ENCODE assay signal across 8 cellular contexts in genomic region chrX:153724252-153725038, GRCh38. TPM values are rescaled to one million over a fixed set of nuclear protein-coding genes. Genes with fewer than 3 reads are reported as not detected.
DNase-seq lines count a peak whose midpoint lies in the region; ATAC-seq and TF ChIP-seq lines count a peak whose summit lies in the region.

Gene ABCD1, plus strand, starts transcription at chrX:153724856. Its CDS starts 411 bp downstream, at chrX:153725267.
Gene BCAP31, minus strand, starts transcription at chrX:153724387. Its CDS starts 1,143 bp downstream, at chrX:153723244.

- DNase-seq in Daoy (ENCODE audit: low read depth) = peak; percentile 87
- DNase-seq in GM23338 (ENCODE audit: low spot score) = peak; percentile 84
- DNase-seq in LNCaP clone FGC (ENCODE audit: low read depth) = no peak
- peak; percentile 35 for DNase-seq in SIG-M5 (lab: John Stamatoyannopoulos, UW)
- peak; percentile 89 for DNase-seq in activated gamma-delta T cell (lab: John Stamatoyannopoulos, UW)
- DNase-seq in foreskin fibroblast = peak; percentile 82 to 93
- DNase-seq in neural progenitor cell (ENCODE audit: low spot score) = peak; percentile 95
- peak; percentile 90 for DNase-seq in stomach

- no peaks in the 10 kb centered on the region for H3F3A ChIP-seq in GM23338 (replicated peaks; ENCODE audit: low read depth)
- H3F3A ChIP-seq in neural progenitor cell (ENCODE audit: low read depth) = no peaks in the 10 kb centered on the region

- H3K4me2 ChIP-seq in GM23338 = peak within 1 kb of the TSS; percentile 84
- H3K4me2 ChIP-seq in neural progenitor cell = peak within 1 kb of the TSS; percentile 80

- no peaks in the 10 kb centered on the region for H3K27me3 Mint-ChIP-seq in GM23338 (ENCODE audit: insufficient read depth, low read depth, poor library complexity)
- H3K27me3 Mint-ChIP-seq in neural progenitor cell (ENCODE audit: insufficient read depth, low read depth) = peaks cover 6% of the 10 kb centered on the region

- H3K9ac ChIP-seq in neural progenitor cell = peak within 1 kb of the TSS; percentile 55

- TF ChIP-seq EP300 in stomach (IDR thresholded peaks at IDR 0.05) = no peak

- H3K36me3 ChIP-seq in GM23338 (ENCODE audit: insufficient read depth) (no peaks in the 10 kb centered on the region), neural progenitor cell (peaks cover 3% of the 10 kb centered on the region), stomach (peaks cover 5 to 21% (median 17%) of the 10 kb centered on the region in 4 donors)

- peak within 1 kb of the TSS; percentile 65 for H3K4me3 ChIP-seq in GM23338
- peak within 1 kb of the TSS; percentile 71 for H3K4me3 ChIP-seq in LNCaP clone FGC (ENCODE audit: low read depth, low read length)
- peak within 1 kb of the TSS; percentile 66 to 67 for H3K4me3 ChIP-seq in foreskin fibroblast (ENCODE audit: low read depth in 1 of 2, low read length in 2 of 2)
- peak within 1 kb of the TSS; percentile 73 for H3K4me3 ChIP-seq in neural progenitor cell
- H3K4me3 ChIP-seq in stomach = peak within 1 kb of the TSS; percentile 58 to 74 (median 70)

- no peak within 1 kb of the TSS for H3K27ac ChIP-seq in GM23338 (ENCODE audit: low read depth)
- peak within 1 kb of the TSS; percentile 69 for H3K27ac ChIP-seq in neural progenitor cell
- peak within 1 kb of the TSS; percentile 80 to 91 (median 88) for H3K27ac ChIP-seq in stomach

- H3K36me3 Mint-ChIP-seq in GM23338 (ENCODE audit: low read depth) (peaks cover 25% of the 10 kb centered on the region), neural progenitor cell (peaks cover 7% of the 10 kb centered on the region)

- H3K27me3 ChIP-seq in GM23338 (ENCODE audit: insufficient read depth) (no peaks in the 10 kb centered on the region), neural progenitor cell (no peaks in the 10 kb centered on the region), stomach (peaks cover 0 to 5% (median 0%) of the 10 kb centered on the region in 3 donors)

- H3K4me1 ChIP-seq in GM23338 (ENCODE audit: insufficient read depth) (peaks cover 15% of the 10 kb centered on the region; the same call in 1 of the 2 replicates), neural progenitor cell (peaks cover 12% of the 10 kb centered on the region), stomach (peaks cover 46 to 61% (median 54%) of the 10 kb centered on the region in 4 donors)

- no peaks in the 10 kb centered on the region for H3K9me3 ChIP-seq in neural progenitor cell (ENCODE audit: low read depth)
- H3K9me3 ChIP-seq in stomach = peaks cover 0 to 15% (median 5%) of the 10 kb centered on the region in 4 donors

- H3K9me3 Mint-ChIP-seq in GM23338 (no peaks in the 10 kb centered on the region), neural progenitor cell (peaks cover 9% of the 10 kb centered on the region)

- peak within 1 kb of the TSS; percentile 83; the same call in 1 of the 2 replicates for H3K27ac Mint-ChIP-seq in GM23338
- no peak within 1 kb of the TSS for H3K27ac Mint-ChIP-seq in neural progenitor cell

- H2AFZ ChIP-seq in GM23338 (no peak within 1 kb of the TSS), neural progenitor cell (replicated peaks) (no peak within 1 kb of the TSS)

- peak; percentile 44 for ATAC-seq in GM23338

- peaks cover 27% of the 10 kb centered on the region for H3K79me2 ChIP-seq in GM23338 (replicated peaks; ENCODE audit: insufficient read depth)
- peaks cover 21% of the 10 kb centered on the region for H3K79me2 ChIP-seq in neural progenitor cell (ENCODE audit: low read depth)

- H4K20me1 ChIP-seq in GM23338 (replicated peaks; ENCODE audit: insufficient read depth) (0 out of 2 replicates have a peak, but pooled peaks cover 10% of the 10 kb centered on the region), neural progenitor cell (ENCODE audit: low read depth) (peaks cover 52% of the 10 kb centered on the region)

- TF ChIP-seq CTCF in GM23338 (conservative IDR thresholded peaks at IDR 0.05; ENCODE audit: low read depth in 2 of 2) = no peak
- TF ChIP-seq CTCF in LNCaP clone FGC (IDR thresholded peaks at IDR 0.05; ENCODE audit: control insufficient read depth, extremely low read depth, insufficient read depth) = no peak
- TF ChIP-seq CTCF in foreskin fibroblast (IDR thresholded peaks at IDR 0.05; ENCODE audit: low read depth, low read length) = no peak
- no peak for TF ChIP-seq CTCF in neural progenitor cell (IDR thresholded peaks at IDR 0.05)
- no peak for TF ChIP-seq CTCF in stomach (IDR thresholded peaks at IDR 0.05)

- peaks cover 19% of the 10 kb centered on the region; the same call in 2 of the 3 replicates for H3K4me1 Mint-ChIP-seq in GM23338
- H3K4me1 Mint-ChIP-seq in neural progenitor cell = peaks cover 20% of the 10 kb centered on the region

- H3K9me2 ChIP-seq in GM23338 (ENCODE audit: insufficient read depth) = no peaks in the 10 kb centered on the region

- H3K4me3 Mint-ChIP-seq in GM23338 (peak within 1 kb of the TSS; percentile 90), neural progenitor cell (peak within 1 kb of the TSS; percentile 84)

- WGBS in stomach, 5 donors = 0 to 40% (median 24%) methylated on average over 2 to 68 of the region's 88 CpGs; no CpG with 5 or more reads in 1 of the 5 donors

- peak in 2 of 4 donors; percentile 20 to 23 for TF ChIP-seq POLR2A in stomach (IDR thresholded peaks at IDR 0.05)

- intact Hi-C loops in stomach (cut with DNase I; ENCODE audit: low total_unique reads) = no loop called here

TF ChIP-seq in GM23338, 12 proteins besides CTCF, POLR2A, EP300 and RAD21:
- TF ChIP-seq POLR2AphosphoS5 (IDR thresholded peaks at IDR 0.05; ENCODE audit: low read depth) (peak; percentile 23; the same call in 1 of the 2 replicates), CREB1 (CRISPR knock-in tag; IDR thresholded peaks at IDR 0.05; ENCODE audit: low read depth) (no peak)

RNA-seq across cellular contexts. Expression of gene ABCD1, which starts in this region (rescaled TPM):
- 4.8 and 5.0 TPM in 2 replicates for total RNA-seq in Daoy (2014; rRNA removed; shearing (Covaris generic))
- 4.0 and 8.9 TPM in 2 replicates for total RNA-seq in GM23338 (2014; rRNA removed; shearing (Covaris generic))
- polyA plus RNA-seq in GM23338 (2016; fragmentation: Nextera tagmentation; extraction: Ambion mirVana) (2.4 and 2.9 TPM in 2 replicates), stomach (1 to 10 TPM; 3.2 to 3.7 (median 3.4) TPM)
- total RNA-seq in neural progenitor cell (ENCODE audit: low replicate concordance) (0.79 and 5.0 TPM in 2 replicates), stomach (10 to 100 TPM in 3 of 5 donors, 1 to 10 TPM in 2; 2.4 to 22.3 (median 14.5) TPM)

RNA-seq across cellular contexts. Expression of gene BCAP31, which starts in this region (rescaled TPM):
- 146 and 203 TPM in 2 replicates for total RNA-seq in Daoy (2014; rRNA removed; shearing (Covaris generic))
- total RNA-seq in GM23338 (2014; rRNA removed; shearing (Covaris generic)) = 85.0 and 104 TPM in 2 replicates
- polyA plus RNA-seq in GM23338 (2016; fragmentation: Nextera tagmentation; extraction: Ambion mirVana) (136 and 145 TPM in 2 replicates), stomach (100 to 1,000 TPM in 1 of 3 donors, 10 to 100 TPM in 2; 49.6 to 156 (median 88.0) TPM)
- total RNA-seq in neural progenitor cell (ENCODE audit: low replicate concordance) (52.5 and 68.7 TPM in 2 replicates), stomach (100 to 1,000 TPM in 1 of 5 donors, 10 to 100 TPM in 3, under 1 TPM in 1; 0.58 to 121 (median 75.9) TPM)
